Comparison of ENCODE assay signal across 9 cellular contexts in genomic region chr5:138224712-138225111, GRCh38. TPM values are rescaled to one million over a fixed set of nuclear protein-coding genes. Genes with fewer than 3 reads are reported as not detected.
"Had no signal": no experiment of that assay in that cellular context is flagged by ENCODE, and none has a peak within 500 bp of the region (broad histone marks: within the 10 kb centered on the region; RNA-seq: fewer than 3 reads in every experiment).

No MANE protein-coding gene starts in this region.

- H3K36me3 Mint-ChIP-seq: IgD-negative memory B cell had no signal

- H3K27ac ChIP-seq: HL-60, KMS-11 had no signal

- H3K4me3 ChIP-seq: K562 had no signal

- H3K27ac Mint-ChIP-seq: IgD-negative memory B cell had no signal

- DNase-seq: IMR-90, KBM-7, KG1 had no signal

RNA-seq across cellular contexts. Expression of gene KIF20A, which starts 45.8 kb away (rescaled TPM):
- polyA plus RNA-seq: IgD-negative memory B cell had no signal

RNA-seq across cellular contexts. Expression of gene GFRA3, which starts 49.7 kb away (rescaled TPM):
- total RNA-seq: HT-29, HT1080, IMR-90, K562 had no signal
- polyA plus RNA-seq: IgD-negative memory B cell, IMR-90 had no signal
